ENCODE assay signal across 8 cellular contexts in the genomic region with DNA sequence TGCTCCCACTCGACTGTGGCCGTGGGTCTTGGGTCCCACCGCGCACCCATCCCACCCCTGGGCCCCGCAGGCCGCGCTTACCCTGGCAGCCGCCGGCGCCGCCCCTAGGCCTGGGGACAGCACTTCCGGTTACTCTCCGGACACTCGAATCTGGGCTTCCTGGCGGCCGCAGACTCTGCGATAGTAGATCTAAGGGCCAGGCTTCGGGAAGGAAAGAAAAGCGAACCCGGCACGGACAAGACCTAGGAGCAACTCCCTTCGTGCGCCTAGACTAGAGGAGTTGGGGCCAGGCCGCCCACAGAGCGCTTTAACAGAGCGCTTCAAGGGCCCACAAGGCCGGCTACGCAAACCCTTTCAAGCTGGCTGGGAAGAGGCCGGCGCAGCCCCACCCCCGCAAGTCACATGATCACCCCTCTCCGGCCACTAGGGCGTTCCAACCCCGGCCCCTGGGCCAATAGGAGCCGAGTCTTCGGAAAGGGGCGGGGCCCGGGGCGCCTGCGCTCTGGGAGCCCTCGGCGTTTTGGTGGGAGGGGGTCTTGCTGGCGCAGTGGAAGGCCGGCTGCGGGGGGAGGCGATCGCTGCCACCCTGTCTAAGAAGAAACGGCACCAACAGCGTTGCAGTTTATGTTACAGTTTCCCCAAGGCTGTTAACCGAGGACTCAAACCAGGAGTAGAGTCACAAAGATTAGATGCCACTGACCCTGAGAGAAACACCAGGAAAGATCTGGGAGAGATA. TPM values are rescaled to one million over a fixed set of nuclear protein-coding genes. Genes with fewer than 3 reads are reported as not detected.
DNase-seq lines count a peak whose midpoint lies in the region; ATAC-seq and TF ChIP-seq lines count a peak whose summit lies in the region.
"Not testable (repeated sequence)": the region's sequence is repeated elsewhere in the genome, so short reads cannot be mapped to it uniquely, and the experiment has no call there.

A gene with protein sequence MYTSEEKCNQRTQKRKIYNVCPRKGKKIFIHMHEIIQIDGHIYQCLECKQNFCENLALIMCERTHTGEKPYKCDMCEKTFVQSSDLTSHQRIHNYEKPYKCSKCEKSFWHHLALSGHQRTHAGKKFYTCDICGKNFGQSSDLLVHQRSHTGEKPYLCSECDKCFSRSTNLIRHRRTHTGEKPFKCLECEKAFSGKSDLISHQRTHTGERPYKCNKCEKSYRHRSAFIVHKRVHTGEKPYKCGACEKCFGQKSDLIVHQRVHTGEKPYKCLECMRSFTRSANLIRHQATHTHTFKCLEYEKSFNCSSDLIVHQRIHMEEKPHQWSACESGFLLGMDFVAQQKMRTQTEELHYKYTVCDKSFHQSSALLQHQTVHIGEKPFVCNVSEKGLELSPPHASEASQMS (minus strand): TSS at position 387 of the 736 bp plus-strand sequence. CDS start 21,193 bp downstream, outside the sequence.

- H3K27ac ChIP-seq in angular gyrus (ENCODE audit: low read depth, low read length) (peak within 1 kb of the TSS; percentile 86), prostate gland (peak within 1 kb of the TSS; percentile 80 to 89), urinary bladder (ENCODE audit: low read depth) (peak within 1 kb of the TSS; percentile 84)

- not testable (repeated sequence) for H3K36me3 Mint-ChIP-seq in T-helper 17 cell (ENCODE audit: low read depth)

- H3K4me1 Mint-ChIP-seq in T-helper 17 cell, result peaks cover 31% of the 10 kb centered on the region

- H3K9me3 ChIP-seq in T-helper 17 cell (ENCODE audit: control insufficient read depth, low read length, poor library complexity, severe bottlenecking); prostate gland: not testable (repeated sequence)

- ATAC-seq in HG02884 (IDR thresholded peaks at IDR 0.05; ENCODE audit: unreplicated experiment) (peak; percentile 99), T-helper 17 cell (peak; percentile 99), left ventricle myocardium superior (peak; percentile 100)

- H3K4me3 Mint-ChIP-seq in T-helper 17 cell, result peak within 1 kb of the TSS; percentile 92

- peak; percentile 58 for TF ChIP-seq POLR2A in prostate gland (IDR thresholded peaks at IDR 0.05)

- not testable (repeated sequence) for H3K27me3 ChIP-seq in prostate gland (replicated peaks; ENCODE audit: insufficient read depth)

- not testable (repeated sequence) for H3K36me3 ChIP-seq in prostate gland; urinary bladder (ENCODE audit: insufficient read depth)

- WGBS in prostate gland, result 0% methylated on average over 46 of the region's 50 CpGs
- under 1% methylated on average over 45 of the region's 50 CpGs for WGBS in urinary bladder

- H3K4me3 ChIP-seq in prostate gland (peak within 1 kb of the TSS; percentile 48 to 49), urinary bladder (ENCODE audit: low read depth, low read length) (peak within 1 kb of the TSS; percentile 83)

- TF ChIP-seq CTCF in GM13977 (IDR thresholded peaks at IDR 0.05; ENCODE audit: extremely low read depth, insufficient read depth, missing control alignments), result not testable (repeated sequence)
- TF ChIP-seq CTCF in prostate gland (IDR thresholded peaks at IDR 0.05), result peak in 2 of 4 experiments; percentile 13 to 54

- H3K4me1 ChIP-seq in prostate gland (replicated peaks); urinary bladder (ENCODE audit: insufficient read depth): not testable (repeated sequence)

- intact Hi-C loops in left ventricle myocardium superior (cut with micrococcal nuclease); prostate gland (cut with DNase I): not testable (repeated sequence)

- in situ Hi-C loops in GM13977 (cut with MboI; ENCODE audit: low pct_unique_long_range_greater_than_20kb, low sequenced_read_pairs, unreplicated experiment), result not testable (repeated sequence)

- H3K27ac Mint-ChIP-seq in T-helper 17 cell, result peak within 1 kb of the TSS; percentile 79

- peaks cover 38% of the 10 kb centered on the region for H3K27me3 Mint-ChIP-seq in T-helper 17 cell

- DNase-seq in GM13977 (ENCODE audit: low spot score) (peak; percentile 94), NCI-H1694 (lab: John Stamatoyannopoulos, UW) (peak; percentile 74), T-helper 17 cell (peak; percentile 70 to 81 (median 76)), left ventricle myocardium superior (peak; percentile 97), prostate gland (ENCODE audit: low spot score) (peak; percentile 94)

RNA-seq across cellular contexts. Expression of the gene that starts here (rescaled TPM):
- total RNA-seq in T-helper 17 cell (1 to 10 TPM; 3.1 to 4.4 TPM), left ventricle myocardium superior (12.7 TPM), prostate gland (10 to 100 TPM; 25.2 to 31.7 TPM), urinary bladder (43.1 TPM)
- 13.0 TPM for polyA plus RNA-seq in urinary bladder

Comparison
In these comparisons a context has a peak if more than half of its experiments do, and no peak if none do; other contexts are left out.
1. Peak in every context shown above with its lines: DNase-seq, ATAC-seq, H3K4me3 ChIP-seq and H3K27ac ChIP-seq.